In the genomic region with DNA sequence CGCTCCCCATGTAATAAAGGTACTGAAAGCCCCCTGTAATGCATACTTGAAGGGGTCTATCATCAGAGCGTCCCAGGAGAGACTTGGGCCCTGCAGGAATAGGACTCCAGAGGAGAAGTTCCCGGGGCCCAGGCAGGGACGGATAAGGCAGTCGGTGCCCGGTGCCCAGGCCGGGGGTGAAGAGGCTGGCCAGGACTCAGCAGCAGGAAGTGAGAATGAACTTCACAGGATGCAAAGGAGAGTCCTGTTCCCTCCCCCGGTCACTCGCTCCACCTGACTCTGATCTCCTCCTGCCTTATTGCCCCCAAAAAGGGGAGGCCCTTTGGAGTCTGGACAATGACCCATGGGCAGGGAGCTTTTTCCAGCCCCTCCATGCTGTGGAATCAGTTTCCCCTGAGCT, we compare ENCODE assay signal across 39 cellular contexts. TPM values are rescaled to one million over a fixed set of nuclear protein-coding genes. Genes with fewer than 3 reads are reported as not detected.
"Had no signal": no experiment of that assay in that cellular context is flagged by ENCODE, and none has a peak within 500 bp of the region (broad histone marks: within the 10 kb centered on the region; RNA-seq: fewer than 3 reads in every experiment).

No MANE protein-coding gene starts in this region.

- H3K27me3 Mint-ChIP-seq: activated CD4-positive, alpha-beta T cell treated with anti-CD3 and anti-CD28 coated beads for 36 hours; activated naive CD4-positive, alpha-beta T cell treated with anti-CD3 and anti-CD28 coated beads, Interleukin-2, amount 50 U/mL, for 24 hours; activated naive CD8-positive, alpha-beta T cell treated with anti-CD3 and anti-CD28 coated beads for 36 hours; activated naive CD8-positive, alpha-beta T cell treated with anti-CD3 and anti-CD28 coated beads, Interleukin-2, amount 50 U/mL, for 24 hours; T-helper 17 cell had no signal

- H3K27ac ChIP-seq: adrenal gland, body of pancreas, epithelial cell of prostate, esophagus squamous epithelium had no signal

- ATAC-seq: activated CD4-positive, alpha-beta T cell treated with anti-CD3 and anti-CD28 coated beads for 36 hours; activated CD8-positive, alpha-beta T cell treated with anti-CD3 and anti-CD28 coated beads, Interleukin-2, amount 10 ng/mL, durations not matched to agents 7 days and 5 days; activated naive CD8-positive, alpha-beta T cell treated with anti-CD3 and anti-CD28 coated beads, Interleukin-2, amount 50 U/mL, for 24 hours; body of pancreas; gastroesophageal sphincter; T-helper 17 cell had no signal

- H3K4me3 ChIP-seq: adrenal gland, body of pancreas, esophagus squamous epithelium, gastroesophageal sphincter had no signal

- H3K4me3 Mint-ChIP-seq: activated CD4-positive, alpha-beta memory T cell treated with anti-CD3 and anti-CD28 coated beads for 36 hours; activated CD4-positive, alpha-beta T cell treated with anti-CD3 and anti-CD28 coated beads for 36 hours; activated CD4-positive, alpha-beta T cell treated with anti-CD3 and anti-CD28 coated beads, Interleukin-2, amount 10 ng/mL, durations not matched to agents 24 days and 14 days; activated CD8-positive, alpha-beta memory T cell treated with anti-CD3 and anti-CD28 coated beads, Interleukin-2, amount 10 ng/mL, durations not matched to agents 7 days and 5 days; activated CD8-positive, alpha-beta T cell treated with anti-CD3 and anti-CD28 coated beads, Interleukin-2, amount 10 ng/mL, durations not matched to agents 7 days and 5 days; activated naive CD4-positive, alpha-beta T cell treated with anti-CD3 and anti-CD28 coated beads for 36 hours; activated naive CD4-positive, alpha-beta T cell treated with anti-CD3 and anti-CD28 coated beads, Interleukin-2, amount 50 U/mL, for 24 hours; activated naive CD8-positive, alpha-beta T cell treated with anti-CD3 and anti-CD28 coated beads for 36 hours; activated naive CD8-positive, alpha-beta T cell treated with anti-CD3 and anti-CD28 coated beads, Interleukin-2, amount 50 U/mL, for 24 hours; activated T-helper 1 cell treated with anti-CD3 and anti-CD28 coated beads, Interleukin-12 subunit alpha, Interleukin-12 subunit beta, Interleukin-2, Interleukin-4 antibody, amounts not matched to agents 30 ng/mL and 10 ng/mL and 1 ng/mL, durations not matched to agents 14 hours and 24 hours and 36 hours; T-helper 17 cell; T-helper 2 cell treated with Interferon-gamma antibody and Interleukin-4, amounts not matched to agents 5 μg/mL and 100 μg/mL, for 36 hours had no signal

- H3K9me3 Mint-ChIP-seq: activated CD4-positive, alpha-beta memory T cell treated with anti-CD3 and anti-CD28 coated beads for 36 hours; activated CD4-positive, alpha-beta T cell treated with anti-CD3 and anti-CD28 coated beads, Interleukin-2, amount 10 ng/mL, durations not matched to agents 24 days and 14 days; activated naive CD4-positive, alpha-beta T cell treated with anti-CD3 and anti-CD28 coated beads for 36 hours; activated naive CD4-positive, alpha-beta T cell treated with anti-CD3 and anti-CD28 coated beads, Interleukin-2, amount 50 U/mL, for 24 hours; activated naive CD8-positive, alpha-beta T cell treated with anti-CD3 and anti-CD28 coated beads for 36 hours; activated naive CD8-positive, alpha-beta T cell treated with anti-CD3 and anti-CD28 coated beads, Interleukin-2, amount 50 U/mL, for 24 hours; activated T-helper 1 cell treated with anti-CD3 and anti-CD28 coated beads, Interleukin-12 subunit alpha, Interleukin-12 subunit beta, Interleukin-2, Interleukin-4 antibody, amounts not matched to agents 30 ng/mL and 10 ng/mL and 1 ng/mL, durations not matched to agents 14 hours and 24 hours and 36 hours; activated T-helper 2 cell treated with anti-CD3 and anti-CD28 coated beads, Interferon-gamma antibody, Interleukin-2, Interleukin-4, amounts not matched to agents 10 μg/mL and 5 μg/mL and 100 μg/mL, durations not matched to agents 14 hours and 24 hours and 36 hours; T-helper 2 cell treated with Interferon-gamma antibody and Interleukin-4, amounts not matched to agents 5 μg/mL and 100 μg/mL, for 36 hours had no signal

- H3K36me3 Mint-ChIP-seq: activated CD4-positive, alpha-beta memory T cell treated with anti-CD3 and anti-CD28 coated beads for 36 hours; activated CD8-positive, alpha-beta memory T cell treated with anti-CD3 and anti-CD28 coated beads, Interleukin-2, amount 10 ng/mL, durations not matched to agents 7 days and 5 days; activated naive CD4-positive, alpha-beta T cell treated with anti-CD3 and anti-CD28 coated beads, Interleukin-2, amount 50 U/mL, for 24 hours; activated naive CD8-positive, alpha-beta T cell treated with anti-CD3 and anti-CD28 coated beads for 36 hours had no signal

- H3K9me3 ChIP-seq: adrenal gland, body of pancreas, esophagus squamous epithelium, gastroesophageal sphincter had no signal

- H3K27ac Mint-ChIP-seq: activated CD4-positive, alpha-beta memory T cell treated with anti-CD3 and anti-CD28 coated beads for 36 hours; activated CD4-positive, alpha-beta T cell treated with anti-CD3 and anti-CD28 coated beads for 36 hours; activated CD4-positive, alpha-beta T cell treated with anti-CD3 and anti-CD28 coated beads, Interleukin-2, amount 10 ng/mL, durations not matched to agents 24 days and 14 days; activated CD8-positive, alpha-beta memory T cell treated with anti-CD3 and anti-CD28 coated beads, Interleukin-2, amount 10 ng/mL, durations not matched to agents 7 days and 5 days; activated CD8-positive, alpha-beta T cell treated with anti-CD3 and anti-CD28 coated beads, Interleukin-2, amount 10 ng/mL, durations not matched to agents 7 days and 5 days; activated naive CD4-positive, alpha-beta T cell treated with anti-CD3 and anti-CD28 coated beads for 36 hours; activated naive CD8-positive, alpha-beta T cell treated with anti-CD3 and anti-CD28 coated beads for 36 hours; activated naive CD8-positive, alpha-beta T cell treated with anti-CD3 and anti-CD28 coated beads, Interleukin-2, amount 50 U/mL, for 24 hours; activated T-helper 1 cell treated with anti-CD3 and anti-CD28 coated beads, Interleukin-12 subunit alpha, Interleukin-12 subunit beta, Interleukin-2, Interleukin-4 antibody, amounts not matched to agents 30 ng/mL and 10 ng/mL and 1 ng/mL, durations not matched to agents 14 hours and 24 hours and 36 hours; activated T-helper 2 cell treated with anti-CD3 and anti-CD28 coated beads, Interferon-gamma antibody, Interleukin-2, Interleukin-4, amounts not matched to agents 10 μg/mL and 5 μg/mL and 100 μg/mL, durations not matched to agents 14 hours and 24 hours and 36 hours; T-helper 2 cell treated with Interferon-gamma antibody and Interleukin-4, amounts not matched to agents 5 μg/mL and 100 μg/mL, for 36 hours had no signal

- DNase-seq: activated CD4-positive, alpha-beta memory T cell treated with anti-CD3 and anti-CD28 coated beads for 36 hours; activated CD4-positive, alpha-beta T cell treated with anti-CD3 and anti-CD28 coated beads for 36 hours; activated CD4-positive, alpha-beta T cell treated with anti-CD3 and anti-CD28 coated beads, Interleukin-2, amount 10 ng/mL, durations not matched to agents 24 days and 14 days; activated CD4-positive, CD25-positive, alpha-beta regulatory T cell; activated CD4-positive, CD25-positive, alpha-beta regulatory T cell treated with anti-CD3 and anti-CD28 coated beads, Interleukin-2, amount 50 U/mL, for 72 hours; activated CD8-positive, alpha-beta memory T cell treated with anti-CD3 and anti-CD28 coated beads, Interleukin-2, amount 10 ng/mL, durations not matched to agents 7 days and 5 days; activated CD8-positive, alpha-beta memory T cell treated with anti-CD3 and anti-CD28 coated beads, Interleukin-2, amount 50 U/mL, for 4 hours; activated CD8-positive, alpha-beta T cell treated with anti-CD3 and anti-CD28 coated beads, Interleukin-2, amount 10 ng/mL, durations not matched to agents 7 days and 5 days; activated effector memory CD4-positive, alpha-beta T cell treated with anti-CD3 and anti-CD28 coated beads, Interleukin-2, amount 50 U/mL, for 16 hours; activated naive CD4-positive, alpha-beta T cell treated with anti-CD3 and anti-CD28 coated beads for 36 hours; activated naive CD8-positive, alpha-beta T cell treated with anti-CD3 and anti-CD28 coated beads for 36 hours; activated naive CD8-positive, alpha-beta T cell treated with anti-CD3 and anti-CD28 coated beads, Interleukin-2, amount 50 U/mL, for 24 hours; activated T-cell treated with anti-CD3 and anti-CD28 coated beads, Interleukin-2, amount 50 U/mL, for 1 hour; activated T-cell treated with anti-CD3 and anti-CD28 coated beads, Interleukin-2, amount 50 U/mL, for 48 hours; adrenal gland; amygdala; aorta; body of pancreas; caudate nucleus; cortex of kidney; dermis blood vessel endothelial cell; effector CD4-positive, alpha-beta T cell; esophagus squamous epithelium; foreskin melanocyte; T-helper 17 cell; T1000 had no signal

- H3K27me3 ChIP-seq: adrenal gland, body of pancreas had no signal

- H3K36me3 ChIP-seq: adrenal gland, esophagus squamous epithelium, gastroesophageal sphincter had no signal

RNA-seq across cellular contexts. Expression of a gene that starts 40.3 kb away (rescaled TPM):
- total RNA-seq: activated CD4-positive, alpha-beta memory T cell treated with anti-CD3 and anti-CD28 coated beads for 36 hours; activated CD4-positive, alpha-beta T cell treated with anti-CD3 and anti-CD28 coated beads for 36 hours; activated CD4-positive, alpha-beta T cell treated with anti-CD3 and anti-CD28 coated beads, Interleukin-2, amount 10 ng/mL, durations not matched to agents 24 days and 14 days; activated CD8-positive, alpha-beta memory T cell treated with anti-CD3 and anti-CD28 coated beads for 36 hours; activated CD8-positive, alpha-beta memory T cell treated with anti-CD3 and anti-CD28 coated beads, Interleukin-2, amount 10 ng/mL, durations not matched to agents 7 days and 5 days; activated CD8-positive, alpha-beta T cell treated with anti-CD3 and anti-CD28 coated beads, Interleukin-2, amount 10 ng/mL, durations not matched to agents 7 days and 5 days; activated naive CD4-positive, alpha-beta T cell treated with anti-CD3 and anti-CD28 coated beads for 36 hours; activated naive CD8-positive, alpha-beta T cell treated with anti-CD3 and anti-CD28 coated beads for 36 hours; activated T-helper 1 cell treated with anti-CD3 and anti-CD28 coated beads, Interleukin-12 subunit alpha, Interleukin-12 subunit beta, Interleukin-2, Interleukin-4 antibody, amounts not matched to agents 30 ng/mL and 10 ng/mL and 1 ng/mL, durations not matched to agents 14 hours and 24 hours and 36 hours; activated T-helper 2 cell treated with anti-CD3 and anti-CD28 coated beads, Interferon-gamma antibody, Interleukin-2, Interleukin-4, amounts not matched to agents 10 μg/mL and 5 μg/mL and 100 μg/mL, durations not matched to agents 14 hours and 24 hours and 36 hours; adrenal gland; aorta; body of pancreas; chondrocyte; dermis blood vessel endothelial cell; endothelial cell of umbilical vein; esophagus squamous epithelium; fibroblast of lung; fibroblast of villous mesenchyme; gastroesophageal sphincter; glomerular endothelial cell; T-helper 17 cell had no signal
- polyA plus RNA-seq: adrenal gland, endothelial cell of umbilical vein, esophagus, fibroblast of lung had no signal
